8 cellular contexts compared by ENCODE assay signal in the genomic region with DNA sequence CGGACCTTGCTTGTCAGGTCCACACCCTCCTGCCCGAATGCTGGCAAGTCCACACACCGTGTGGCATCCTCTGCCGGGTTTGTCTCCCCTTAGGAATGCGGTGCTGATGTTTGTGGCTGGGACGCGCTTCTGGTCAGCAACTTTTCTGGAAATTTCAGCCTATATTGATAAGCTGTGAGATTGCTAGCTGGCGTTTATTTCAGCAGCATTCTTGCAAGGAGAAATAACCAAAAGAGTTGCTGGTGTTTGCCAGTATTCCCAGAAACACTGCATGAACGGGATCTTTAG. TPM values are rescaled to one million over a fixed set of nuclear protein-coding genes. Genes with fewer than 3 reads are reported as not detected.
DNase-seq lines count a peak whose midpoint lies in the region; ATAC-seq, FAIRE-seq and TF ChIP-seq lines count a peak whose summit lies in the region.

No MANE protein-coding gene starts in this region.

- no peaks in the 10 kb centered on the region for H3K9me3 Mint-ChIP-seq in astrocyte (ENCODE audit: unreplicated experiment)
- no peaks in the 10 kb centered on the region for H3K9me3 Mint-ChIP-seq in immature natural killer cell
- no peaks in the 10 kb centered on the region for H3K9me3 Mint-ChIP-seq in stimulated activated memory B cell treated with anti-CD40 and anti-IgM and Interleukin-4, amounts not matched to agents 10 μg/mL and 1 μg/mL and 100 μg/mL, for 72 hours

- no peak for FAIRE-seq in astrocyte (lab: Jason Lieb, UNC)

- H3K4me1 ChIP-seq in DND-41 (ENCODE audit: insufficient read depth, low read length) (peaks cover 58% of the 10 kb centered on the region), HUES64 (ENCODE audit: insufficient read depth, low read length) (peaks cover 22% of the 10 kb centered on the region), astrocyte (ENCODE audit: insufficient read depth, low read length) (peaks cover 13% of the 10 kb centered on the region)

- H3K4me2 ChIP-seq in DND-41 (ENCODE audit: insufficient read depth, low read length): peak overlapping the region; percentile 88
- peak overlapping the region; percentile 87 for H3K4me2 ChIP-seq in astrocyte (ENCODE audit: low read length)

- H3K9me3 ChIP-seq in DND-41 (ENCODE audit: insufficient read depth, low read length, severe bottlenecking): no peaks in the 10 kb centered on the region
- H3K9me3 ChIP-seq in HUES64 (ENCODE audit: insufficient read depth, low read depth, low read length): no peaks in the 10 kb centered on the region
- H3K9me3 ChIP-seq in astrocyte (ENCODE audit: insufficient read depth, low read depth, low read length): no peaks in the 10 kb centered on the region

- H3K27me3 ChIP-seq in DND-41 (ENCODE audit: insufficient read depth, low read length, poor library complexity) (no peaks in the 10 kb centered on the region), HUES64 (ENCODE audit: insufficient read depth, low read length) (no peaks in the 10 kb centered on the region), astrocyte (ENCODE audit: insufficient read depth, low read length) (no peaks in the 10 kb centered on the region)

- H3K4me3 ChIP-seq in DND-41 (ENCODE audit: low read depth in 1 of 2, low read length in 2 of 2): peak overlapping the region; percentile 89 to 90
- H3K4me3 ChIP-seq in HUES64 (ENCODE audit: low read length): peak overlapping the region; percentile 88
- H3K4me3 ChIP-seq in astrocyte (ENCODE audit: insufficient read depth, low read depth, low read length): peak overlapping the region; percentile 98

- H3K9ac ChIP-seq in DND-41 (ENCODE audit: low read depth, low read length): peak overlapping the region; percentile 67
- H3K9ac ChIP-seq in HUES64 (ENCODE audit: low read depth, low read length): peak overlapping the region; percentile 88
- H3K9ac ChIP-seq in astrocyte (ENCODE audit: low read length): peak overlapping the region; percentile 90

- H3K4me3 Mint-ChIP-seq in astrocyte (ENCODE audit: unreplicated experiment) (peak overlapping the region; percentile 100), immature natural killer cell (peak overlapping the region; percentile 98 to 100 (median 99))
- H3K4me3 Mint-ChIP-seq in stimulated activated memory B cell treated with anti-CD40 and anti-IgM and Interleukin-4, amounts not matched to agents 10 μg/mL and 1 μg/mL and 100 μg/mL, for 72 hours: peak overlapping the region; percentile 97

- under 1% methylated on average over 9 of the region's 9 CpGs for WGBS in HUES64

- no peak for TF ChIP-seq CTCF in DND-41 (IDR thresholded peaks at IDR 0.05; ENCODE audit: borderline replicate concordance, extremely low read depth, low read length, poor library complexity, severe bottlenecking)
- no peak for TF ChIP-seq CTCF in astrocyte (IDR thresholded peaks at IDR 0.05; ENCODE audit: insufficient read depth, low read depth, low read length)

- peak overlapping the region; percentile 47 for H3K27ac Mint-ChIP-seq in astrocyte (ENCODE audit: unreplicated experiment)
- peak overlapping the region; percentile 83 to 99 (median 98) for H3K27ac Mint-ChIP-seq in immature natural killer cell
- peak overlapping the region; percentile 88 for H3K27ac Mint-ChIP-seq in stimulated activated memory B cell treated with anti-CD40 and anti-IgM and Interleukin-4, amounts not matched to agents 10 μg/mL and 1 μg/mL and 100 μg/mL, for 72 hours

- ATAC-seq in DND-41 (ENCODE audit: insufficient read depth, low read depth): no peak
- no peak for ATAC-seq in stimulated activated memory B cell treated with anti-CD40 and anti-IgM and Interleukin-4, amounts not matched to agents 10 μg/mL and 1 μg/mL and 100 μg/mL, for 72 hours

- H3K27me3 Mint-ChIP-seq in astrocyte (ENCODE audit: low read depth, unreplicated experiment) (no peaks in the 10 kb centered on the region), immature natural killer cell (ENCODE audit: low read depth in 3 of 3) (peaks cover 5 to 10% (median 8%) of the 10 kb centered on the region in 3 donors)
- no peaks in the 10 kb centered on the region for H3K27me3 Mint-ChIP-seq in stimulated activated memory B cell treated with anti-CD40 and anti-IgM and Interleukin-4, amounts not matched to agents 10 μg/mL and 1 μg/mL and 100 μg/mL, for 72 hours

- DNase-seq in DND-41 (no peak), astrocyte (ENCODE audit: low read depth) (peak; percentile 61), immature natural killer cell (no peak), nucleus accumbens (lab: John Stamatoyannopoulos, UW) (no peak)
- DNase-seq in stimulated activated CD4-positive, alpha-beta T cell treated with anti-CD3 and anti-CD28 coated beads, Interleukin-2, amount 100 ng/mL, for 48 hours: no peak
- DNase-seq in activated CD4-positive, alpha-beta T cell treated with anti-CD3 and anti-CD28 coated beads for 48 hours: no peak

- peak overlapping the region; percentile 86 for H2AFZ ChIP-seq in DND-41 (ENCODE audit: low read depth, low read length)
- H2AFZ ChIP-seq in astrocyte (ENCODE audit: low read depth, low read length): peak overlapping the region; percentile 98

- H3K27ac ChIP-seq in DND-41 (ENCODE audit: low read length) (peak overlapping the region; percentile 90), HUES64 (ENCODE audit: low read depth, low read length) (peak overlapping the region; percentile 98), astrocyte (ENCODE audit: low read depth, low read length) (peak overlapping the region; percentile 75)

- H3K36me3 Mint-ChIP-seq in astrocyte (ENCODE audit: low read depth, unreplicated experiment): peaks cover 2% of the 10 kb centered on the region
- peaks cover 0 to 10% (median under 1%) of the 10 kb centered on the region in 3 donors for H3K36me3 Mint-ChIP-seq in immature natural killer cell
- peaks cover 14% of the 10 kb centered on the region for H3K36me3 Mint-ChIP-seq in stimulated activated memory B cell treated with anti-CD40 and anti-IgM and Interleukin-4, amounts not matched to agents 10 μg/mL and 1 μg/mL and 100 μg/mL, for 72 hours

- H4K20me1 ChIP-seq in DND-41 (ENCODE audit: insufficient read depth, low read length): peaks cover 19% of the 10 kb centered on the region
- peaks cover 27% of the 10 kb centered on the region for H4K20me1 ChIP-seq in astrocyte (ENCODE audit: insufficient read depth, low read length)

- H3K79me2 ChIP-seq in DND-41 (ENCODE audit: insufficient read depth, low read length) (peaks cover 84% of the 10 kb centered on the region), astrocyte (ENCODE audit: insufficient read depth, low read length) (peaks cover 69% of the 10 kb centered on the region)

- H3K4me1 Mint-ChIP-seq in astrocyte (ENCODE audit: low read depth, unreplicated experiment): peaks cover 16% of the 10 kb centered on the region
- H3K4me1 Mint-ChIP-seq in immature natural killer cell: peaks cover 34 to 64% of the 10 kb centered on the region in 2 donors
- H3K4me1 Mint-ChIP-seq in stimulated activated memory B cell treated with anti-CD40 and anti-IgM and Interleukin-4, amounts not matched to agents 10 μg/mL and 1 μg/mL and 100 μg/mL, for 72 hours: peaks cover 54% of the 10 kb centered on the region

- H3K36me3 ChIP-seq in DND-41 (ENCODE audit: insufficient read depth, low read length) (peaks cover 25% of the 10 kb centered on the region), HUES64 (ENCODE audit: insufficient read depth, low read length) (peaks cover 18% of the 10 kb centered on the region), astrocyte (ENCODE audit: insufficient read depth, low read length) (no peaks in the 10 kb centered on the region)

RNA-seq across cellular contexts. Expression of a gene that starts 0.6 kb away (rescaled TPM):
- polyA plus RNA-seq in HUES64 (2013, experiment 1 of 2): 16.6 TPM
- 20.3 TPM for polyA plus RNA-seq in HUES64 (2013, experiment 2 of 2)
- total RNA-seq in astrocyte: 24.9 and 26.9 TPM in 2 replicates
- polyA plus RNA-seq in immature natural killer cell: 10 to 100 TPM; 14.7 to 20.9 (median 19.2) TPM

RNA-seq across cellular contexts. Expression of a gene that starts 0.7 kb away (rescaled TPM):
- polyA plus RNA-seq in HUES64 (2013, experiment 1 of 2): 22.7 TPM
- polyA plus RNA-seq in HUES64 (2013, experiment 2 of 2): 31.6 TPM
- total RNA-seq in astrocyte: 33.9 and 38.7 TPM in 2 replicates
- 10 to 100 TPM; 61.8 to 88.2 (median 80.4) TPM for polyA plus RNA-seq in immature natural killer cell

RNA-seq across cellular contexts. Expression of a gene that starts 59.8 kb away (rescaled TPM):
- not detected for polyA plus RNA-seq in HUES64 (2013, experiment 1 of 2)
- not detected for polyA plus RNA-seq in HUES64 (2013, experiment 2 of 2)
- 0.18 TPM in 1 of 2 replicates, not detected in the other for total RNA-seq in astrocyte
- polyA plus RNA-seq in immature natural killer cell: 100 to 1,000 TPM; 145 to 474 (median 264) TPM

Comparison
In these comparisons a context has a peak if more than half of its experiments do, and no peak if none do; other contexts are left out.
1. H3K27ac Mint-ChIP-seq: peak in every context shown above with its lines; median percentile 98 in immature natural killer cell; 88 in stimulated activated memory B cell treated with anti-CD40 and anti-IgM and Interleukin-4, amounts not matched to agents 10 μg/mL and 1 μg/mL and 100 μg/mL, for 72 hours; 47 in astrocyte.